Comparison of ENCODE assay signal across 9 cellular contexts in genomic region chr22:20510811-20511577, GRCh38. TPM values are rescaled to one million over a fixed set of nuclear protein-coding genes. Genes with fewer than 3 reads are reported as not detected.
DNase-seq lines count a peak whose midpoint lies in the region; ATAC-seq and TF ChIP-seq lines count a peak whose summit lies in the region.
"Had no signal": no experiment of that assay in that cellular context is flagged by ENCODE, and none has a peak within 500 bp of the region (broad histone marks: within the 10 kb centered on the region; RNA-seq: fewer than 3 reads in every experiment).

No MANE protein-coding gene starts in this region.

- H3K9ac ChIP-seq in PC-3 (ENCODE audit: low read length): no peak overlapping the region

- no peak for TF ChIP-seq POLR2A in gastrocnemius medialis (IDR thresholded peaks at IDR 0.05)

- H4K20me1 ChIP-seq in DOHH2 (ENCODE audit: control insufficient read depth, insufficient read depth, low read depth, low read length) (peaks cover 25% of the 10 kb centered on the region), PC-3 (ENCODE audit: low read length) (peaks cover 41% of the 10 kb centered on the region)

- H3K4me3 ChIP-seq in DOHH2 (ENCODE audit: low read length) (peak overlapping the region; percentile 10; the same call in 1 of the 2 replicates), PC-3 (ENCODE audit: low read length) (peak overlapping the region; percentile 80; the same call in 1 of the 2 replicates), epithelial cell of esophagus (ENCODE audit: low read length) (no peak overlapping the region), gastrocnemius medialis (no peak overlapping the region)

- peaks cover 85% of the 10 kb centered on the region for H3K79me2 ChIP-seq in DOHH2 (ENCODE audit: control insufficient read depth, low read length)
- H3K79me2 ChIP-seq in PC-3 (ENCODE audit: low read length): peaks cover 87% of the 10 kb centered on the region

- H3K9me2 ChIP-seq in DOHH2 (replicated peaks; ENCODE audit: control insufficient read depth, low read length) (no peaks in the 10 kb centered on the region), PC-3 (replicated peaks; ENCODE audit: low read length) (no peaks in the 10 kb centered on the region)

- H3K36me3 ChIP-seq in DOHH2 (ENCODE audit: control insufficient read depth, low read length) (peaks cover 56% of the 10 kb centered on the region), PC-3 (ENCODE audit: low read depth, low read length) (peaks cover 5% of the 10 kb centered on the region), gastrocnemius medialis (no peaks in the 10 kb centered on the region)

- H3F3A ChIP-seq in DOHH2 (ENCODE audit: control insufficient read depth, insufficient read depth): no peaks in the 10 kb centered on the region
- peaks cover 6% of the 10 kb centered on the region for H3F3A ChIP-seq in PC-3 (ENCODE audit: low read length, unreplicated experiment)

- BruUV-seq in PC-3 (replicated peaks; lab: Mats Ljungman, UMichigan): no TSS peak

- H3K4me2 ChIP-seq in DOHH2 (ENCODE audit: low read length) (peak overlapping the region; percentile 97), PC-3 (ENCODE audit: low read length) (peak overlapping the region; percentile 97)

- peaks cover 37% of the 10 kb centered on the region for H3K4me1 ChIP-seq in DOHH2 (ENCODE audit: control insufficient read depth, low read length)
- H3K4me1 ChIP-seq in PC-3 (ENCODE audit: insufficient read depth, low read length): peaks cover 56% of the 10 kb centered on the region
- peaks cover 54 to 65% of the 10 kb centered on the region in 2 donors for H3K4me1 ChIP-seq in gastrocnemius medialis

- TF ChIP-seq CTCF in DOHH2 (IDR thresholded peaks at IDR 0.05; ENCODE audit: low read depth, low read length, poor library complexity, severe bottlenecking) (no peak), PC-3 (conservative IDR thresholded peaks at IDR 0.05; ENCODE audit: low read depth, low read length) (no peak), epithelial cell of esophagus (IDR thresholded peaks at IDR 0.05; ENCODE audit: insufficient read depth, low read depth, low read length, missing control alignments) (no peak), gastrocnemius medialis (IDR thresholded peaks at IDR 0.05 in 4 of 5, conservative IDR thresholded peaks at IDR 0.05 in 1 of 5) (no peak)

- no peaks in the 10 kb centered on the region for H3K27me3 ChIP-seq in DOHH2 (ENCODE audit: control insufficient read depth, low read length)
- no peaks in the 10 kb centered on the region for H3K27me3 ChIP-seq in PC-3 (ENCODE audit: low read length)
- H3K27me3 ChIP-seq in gastrocnemius medialis: no peaks in the 10 kb centered on the region

- CTCF ChIA-PET in PC-3 (lab: Charles Lee): interaction anchor here (0.6 kb wide), 1 partner anchor 12 kb away, joined by 3 read pairs; no protein-coding TSS in a partner anchor

- intact Hi-C loops in PC-3 (cut with micrococcal nuclease) (no loop called here), gastrocnemius medialis (cut with DNase I; ENCODE audit: low total_unique reads) (no loop called here)

- DNase-seq in PC-3 (no peak), epithelial cell of esophagus (ENCODE audit: low read depth) (peak; percentile 31), gastrocnemius medialis (no peak), NCI-H1105 (lab: John Stamatoyannopoulos, UW) (no peak), NCI-H774 (lab: John Stamatoyannopoulos, UW) (no peak), GM19238 (ENCODE audit: insufficient read length, low spot score) (no peak)
- DNase-seq in stimulated activated naive CD4-positive, alpha-beta T cell (lab: John Stamatoyannopoulos, UW): no peak
- DNase-seq: NCI-H1436 had no signal

- H3K27ac ChIP-seq in DOHH2 (ENCODE audit: low read depth, low read length) (no peak overlapping the region), PC-3 (ENCODE audit: low read length) (0 out of 2 replicates have a peak overlapping the region, but pooled peaks have one; percentile 7), gastrocnemius medialis (peak overlapping the region; percentile 94 to 99 (median 98))

- H2AFZ ChIP-seq in PC-3 (ENCODE audit: low read length): no peak overlapping the region

- POLR2A ChIA-PET in PC-3 (lab: Charles Lee; ENCODE audit: unreplicated experiment): no interaction called here

- no peak for ATAC-seq in PC-3
- no peak for ATAC-seq in gastrocnemius medialis

- no peaks in the 10 kb centered on the region for H3K9me3 ChIP-seq in DOHH2 (ENCODE audit: control insufficient read depth, insufficient read depth, low read length)
- no peaks in the 10 kb centered on the region for H3K9me3 ChIP-seq in PC-3 (ENCODE audit: low read length)
- H3K9me3 ChIP-seq in gastrocnemius medialis: no peaks in the 10 kb centered on the region

- in situ Hi-C loops in gastrocnemius medialis (cut with MboI; ENCODE audit: low sequenced_read_pairs in 4 of 4): no loop called here

RNA-seq across cellular contexts. Expression of gene MED15, which starts 3.6 kb away (rescaled TPM):
- total RNA-seq in PC-3 (2014; rRNA removed): 55.9 and 71.3 TPM in 2 replicates
- total RNA-seq in gastrocnemius medialis: 10 to 100 TPM; 37.5 to 69.4 (median 52.7) TPM

RNA-seq across cellular contexts. Expression of gene KLHL22, which starts 15.4 kb away (rescaled TPM):
- 14.8 TPM in 2 replicates for total RNA-seq in PC-3 (2014; rRNA removed)
- 10 to 100 TPM; 24.1 to 32.2 (median 28.4) TPM for total RNA-seq in gastrocnemius medialis

Comparison
In these comparisons a context has a peak if more than half of its experiments do, and no peak if none do; other contexts are left out.
1. H3K4me3 ChIP-seq: peak in DOHH2 (single experiment) and PC-3 (single experiment); none in epithelial cell of esophagus (single experiment) and gastrocnemius medialis (0 of 4).